In genomic region chr3:112561693-112562529, GRCh38 we compare ENCODE assay signal across 8 cellular contexts. TPM values are rescaled to one million over a fixed set of nuclear protein-coding genes. Genes with fewer than 3 reads are reported as not detected.
DNase-seq lines count a peak whose midpoint lies in the region; ATAC-seq and TF ChIP-seq lines count a peak whose summit lies in the region.

Gene ATG3, minus strand, starts transcription at chr3:112561962. Its CDS starts 434 bp downstream, at chr3:112561528.
Gene SLC35A5, plus strand, starts transcription at chr3:112562045. Its CDS starts 1,359 bp downstream, at chr3:112563404.

- peaks cover 22 to 74% (median 51%) of the 10 kb centered on the region in 6 donors for H3K4me1 ChIP-seq in spleen

- peak within 1 kb of the TSS; percentile 78 to 96 (median 89) for H3K4me3 ChIP-seq in spleen

- no peaks in the 10 kb centered on the region for H3K9me3 ChIP-seq in spleen

- H3K27ac ChIP-seq in spleen: peak within 1 kb of the TSS; percentile 92 to 99 (median 99)

- 0 to 2% (median 0%) methylated on average over 51 to 66 of the region's 66 CpGs for WGBS in spleen, 5 donors

- ATAC-seq in GM19023 (IDR thresholded peaks at IDR 0.05; ENCODE audit: unreplicated experiment): peak; percentile 82
- ATAC-seq in HG03280 (IDR thresholded peaks at IDR 0.05; ENCODE audit: unreplicated experiment): peak; percentile 85

- H3K27me3 ChIP-seq in spleen (replicated peaks in 1 of 7): no peaks in the 10 kb centered on the region

- peak; percentile 97 for DNase-seq in AG09319 (ENCODE audit: extremely low read depth, low read depth)
- peak; percentile 89 for DNase-seq in NCI-H345 treated with DMSO at 0.1 percent for 48 hours (lab: John Stamatoyannopoulos, UW; ENCODE audit: unreplicated experiment)
- DNase-seq in activated CD4-positive, CD25-positive, alpha-beta regulatory T cell (lab: John Stamatoyannopoulos, UW): peak; percentile 95 to 97 (median 96)
- DNase-seq in central memory CD4-positive, alpha-beta T cell: peak; percentile 99
- peak; percentile 99 for DNase-seq in inferior parietal cortex (ENCODE audit: extremely low spot score)
- DNase-seq in spleen: peak; percentile 99

- no peak; the same call in 1 of the 2 replicates for TF ChIP-seq CTCF in AG09319 (IDR thresholded peaks at IDR 0.05; ENCODE audit: low read depth, low read length)
- peak in 5 of 11 experiments; percentile 9 to 49 (median 22) for TF ChIP-seq CTCF in spleen (IDR thresholded peaks at IDR 0.05 in 8 of 11, conservative IDR thresholded peaks at IDR 0.05 in 3 of 11)

- H3K36me3 ChIP-seq in spleen: peaks cover 0 to 45% (median 5%) of the 10 kb centered on the region in 6 donors

- intact Hi-C loops in spleen (cut with DNase I; ENCODE audit: low total_unique reads): no loop called here

- peak; percentile 74 to 87 (median 84) for TF ChIP-seq POLR2A in spleen (IDR thresholded peaks at IDR 0.05)

RNA-seq across cellular contexts. Expression of gene ATG3, which starts in this region (rescaled TPM):
- 10 to 100 TPM; 70.9 to 98.1 (median 81.5) TPM for total RNA-seq in spleen
- 10 to 100 TPM; 35.8 to 58.6 (median 44.4) TPM for polyA plus RNA-seq in spleen

RNA-seq across cellular contexts. Expression of gene SLC35A5, which starts in this region (rescaled TPM):
- 10 to 100 TPM; 31.1 to 48.0 (median 38.0) TPM for total RNA-seq in spleen
- polyA plus RNA-seq in spleen: 10 to 100 TPM in 2 of 3 donors, 1 to 10 TPM in 1; 8.2 to 11.5 (median 11.5) TPM

Comparison
In these comparisons a context has a peak if more than half of its experiments do, and no peak if none do; other contexts are left out.
1. Peak in every context shown above with its lines: DNase-seq, ATAC-seq, H3K4me3 ChIP-seq and H3K27ac ChIP-seq.